ENCODE assay signal across 8 cellular contexts in the genomic region with DNA sequence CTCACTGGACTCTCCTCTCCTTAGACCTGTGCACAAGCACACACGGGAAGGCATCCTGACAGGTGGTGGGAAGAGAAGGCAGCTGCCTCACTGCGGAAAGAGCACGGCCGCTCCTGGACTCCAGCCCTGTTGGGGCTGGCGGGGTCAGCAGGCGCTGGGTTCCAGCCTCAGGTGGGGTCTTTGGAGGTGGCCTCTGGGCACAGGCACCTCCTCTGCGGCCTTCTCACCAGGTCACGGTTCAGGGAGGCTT. TPM values are rescaled to one million over a fixed set of nuclear protein-coding genes. Genes with fewer than 3 reads are reported as not detected.
A peak's percentile ranks its signal among the peaks of the same experiment; 100 is the strongest.
DNase-seq lines count a peak whose midpoint lies in the region; ATAC-seq and TF ChIP-seq lines count a peak whose summit lies in the region.

No MANE protein-coding gene starts in this region.

- H3K9me3 ChIP-seq in Loucy (ENCODE audit: insufficient read depth, low read depth, low read length), result no peaks in the 10 kb centered on the region
- H3K9me3 ChIP-seq in duodenal mucosa (ENCODE audit: control insufficient read depth in 1 of 2, low read length in 2 of 2), result no peaks in the 10 kb centered on the region

- no peaks in the 10 kb centered on the region for H3K9me2 ChIP-seq in Loucy (replicated peaks; ENCODE audit: low read depth, low read length)

- H3K79me2 ChIP-seq in Loucy (ENCODE audit: insufficient read depth, low read length), result peaks cover 52% of the 10 kb centered on the region

- H3K9ac ChIP-seq in Loucy (ENCODE audit: low read depth, low read length, poor library complexity, severe bottlenecking) (peak overlapping the region; percentile 97), duodenal mucosa (ENCODE audit: low read depth in 1 of 2, low read length in 2 of 2) (peak overlapping the region; percentile 87 to 90)

- peak overlapping the region; percentile 82; the same call in 1 of the 2 replicates for H2AFZ ChIP-seq in Loucy (ENCODE audit: low read length)

- intact Hi-C loops in CD14-positive monocyte (cut with micrococcal nuclease), result loop anchor here in 1 of 2 donors (5.0 kb wide), 1 partner anchor 47 kb away; no protein-coding TSS in a partner anchor

- H3K4me1 ChIP-seq in Loucy (ENCODE audit: insufficient read depth, low read length, poor library complexity, severe bottlenecking), result peaks cover 37% of the 10 kb centered on the region
- peaks cover 21 to 46% of the 10 kb centered on the region in 2 donors for H3K4me1 ChIP-seq in duodenal mucosa (ENCODE audit: control insufficient read depth in 1 of 2, insufficient read depth in 2 of 2, low read length in 2 of 2)

- ATAC-seq in GM21723 (IDR thresholded peaks at IDR 0.05; ENCODE audit: unreplicated experiment), result no peak

- H3K4me1 Mint-ChIP-seq in CD14-positive monocyte (peaks cover 33% of the 10 kb centered on the region), neural crest cell (peaks cover 32% of the 10 kb centered on the region)

- no peak for TF ChIP-seq CTCF in CD14-positive monocyte (IDR thresholded peaks at IDR 0.05)
- no peak for TF ChIP-seq CTCF in Loucy (conservative IDR thresholded peaks at IDR 0.05; ENCODE audit: low read length)
- no peak for TF ChIP-seq CTCF in neural crest cell (conservative IDR thresholded peaks at IDR 0.05)
- TF ChIP-seq CTCF in GM13976 (IDR thresholded peaks at IDR 0.05; ENCODE audit: borderline replicate concordance, control extremely low read depth, extremely low read depth, insufficient read depth, missing control alignments), result no peak

- H3F3A ChIP-seq in Loucy (ENCODE audit: low read depth), result no peaks in the 10 kb centered on the region

- in situ Hi-C loops in GM13976 (cut with MboI; ENCODE audit: low sequenced_read_pairs, unreplicated experiment), result no loop called here

- peaks cover 37% of the 10 kb centered on the region for H4K20me1 ChIP-seq in Loucy (ENCODE audit: insufficient read depth, low read length, poor library complexity, severe bottlenecking)

- H3K27me3 ChIP-seq in Loucy (ENCODE audit: insufficient read depth, low read length, poor library complexity, severe bottlenecking) (no peaks in the 10 kb centered on the region), duodenal mucosa (ENCODE audit: control insufficient read depth in 1 of 2, insufficient read depth in 2 of 2, low read length in 2 of 2) (no peaks in the 10 kb centered on the region)

- DNase-seq in CD14-positive monocyte (ENCODE audit: low spot score) (no peak), neural crest cell (ENCODE audit: low read depth, low spot score) (no peak), GM13976 (ENCODE audit: low spot score) (no peak), HT-29 (ENCODE audit: low spot score) (no peak)
- DNase-seq in stimulated activated CD4-positive, alpha-beta T cell treated with anti-CD3 and anti-CD28 coated beads, Interleukin-4, amount 100 ng/mL, for 1 hour, result no peak

- H3K4me3 Mint-ChIP-seq in CD14-positive monocyte (peak overlapping the region; percentile 72 to 81), neural crest cell (peak overlapping the region; percentile 86)

- H3K4me2 ChIP-seq in Loucy (ENCODE audit: low read depth, low read length, poor library complexity, severe bottlenecking), result peak overlapping the region; percentile 95

- peaks cover 2 to 9% of the 10 kb centered on the region in 2 donors for H3K36me3 Mint-ChIP-seq in CD14-positive monocyte
- no peaks in the 10 kb centered on the region for H3K36me3 Mint-ChIP-seq in neural crest cell (ENCODE audit: low read depth)

- peaks cover 18 to 26% (median 22%) of the 10 kb centered on the region in 3 donors for H3K27me3 Mint-ChIP-seq in CD14-positive monocyte (ENCODE audit: low read depth in 3 of 3)
- H3K27me3 Mint-ChIP-seq in neural crest cell (ENCODE audit: low read depth), result peaks cover 3% of the 10 kb centered on the region

- peak overlapping the region; percentile 79 for H3K4me3 ChIP-seq in Loucy (ENCODE audit: low read length, poor library complexity, severe bottlenecking)
- H3K4me3 ChIP-seq in duodenal mucosa (ENCODE audit: low read depth in 1 of 2, low read length in 2 of 2), result peak overlapping the region; percentile 86 to 88

- H3K9me3 Mint-ChIP-seq in CD14-positive monocyte (peaks cover 0 to 2% (median 0%) of the 10 kb centered on the region in 7 donors), neural crest cell (no peaks in the 10 kb centered on the region)

- peak overlapping the region in 1 of 7 donors; percentile 14 for H3K27ac Mint-ChIP-seq in CD14-positive monocyte
- H3K27ac Mint-ChIP-seq in neural crest cell (ENCODE audit: unreplicated experiment), result peak overlapping the region; percentile 67

- H3K36me3 ChIP-seq in Loucy (ENCODE audit: insufficient read depth, low read length), result no peaks in the 10 kb centered on the region
- no peaks in the 10 kb centered on the region for H3K36me3 ChIP-seq in duodenal mucosa (ENCODE audit: control insufficient read depth in 1 of 2, insufficient read depth in 2 of 2, low read length in 2 of 2)

- no peak overlapping the region for H3K27ac ChIP-seq in duodenal mucosa (ENCODE audit: low read depth, low read length)

RNA-seq across cellular contexts. Expression of a gene that starts 0.6 kb away (rescaled TPM):
- 1 to 10 TPM in 1 of 2 donors, under 1 TPM in 1; 0.91 to 2.0 TPM for polyA plus RNA-seq in CD14-positive monocyte
- 246 and 251 TPM in 2 replicates for total RNA-seq in neural crest cell
- 120 and 136 TPM in 2 replicates for total RNA-seq in HT-29 (2014; rRNA removed; shearing (Covaris generic))

RNA-seq across cellular contexts. Expression of a gene that starts 20.6 kb away (rescaled TPM):
- under 1 TPM; 0.52 to 0.57 TPM for polyA plus RNA-seq in CD14-positive monocyte
- 4.4 and 5.2 TPM in 2 replicates for total RNA-seq in neural crest cell
- not detected in 2 replicates for total RNA-seq in HT-29 (2014; rRNA removed; shearing (Covaris generic))

RNA-seq across cellular contexts. Expression of a gene that starts 55.6 kb away (rescaled TPM):
- polyA plus RNA-seq in CD14-positive monocyte, result 1 to 10 TPM; 2.1 to 3.3 TPM
- total RNA-seq in neural crest cell, result 38.3 and 39.3 TPM in 2 replicates
- total RNA-seq in HT-29 (2014; rRNA removed; shearing (Covaris generic)), result 267 and 274 TPM in 2 replicates
